In genomic region chr12:88185988-88186387, GRCh38 we compare ENCODE assay signal across 9 cellular contexts. TPM values are rescaled to one million over a fixed set of nuclear protein-coding genes. Genes with fewer than 3 reads are reported as not detected.
DNase-seq lines count a peak whose midpoint lies in the region; ATAC-seq lines count a peak whose summit lies in the region.
"Had no signal": no experiment of that assay in that cellular context is flagged by ENCODE, and none has a peak within 500 bp of the region (broad histone marks: within the 10 kb centered on the region; RNA-seq: fewer than 3 reads in every experiment).

No MANE protein-coding gene starts in this region.

- ATAC-seq in GM18511 (IDR thresholded peaks at IDR 0.05; ENCODE audit: unreplicated experiment) (peak; percentile 82), HG02852 (IDR thresholded peaks at IDR 0.05; ENCODE audit: unreplicated experiment) (peak; percentile 69), GM19455 (IDR thresholded peaks at IDR 0.05; ENCODE audit: unreplicated experiment) (no peak), Right ventricle myocardium superior (ENCODE audit: poor library complexity) (no peak)

- DNase-seq in NCI-H69 (lab: John Stamatoyannopoulos, UW) (peak; percentile 20), kidney tubule cell (ENCODE audit: low spot score) (peak; percentile 79), Right ventricle myocardium superior (no peak), HuH-7.5 (ENCODE audit: low spot score) (no peak)
- DNase-seq in activated CD4-positive, alpha-beta T cell treated with anti-CD3 and anti-CD28 coated beads, Interleukin-2, amount 50 U/mL, for 4 hours = no peak
- DNase-seq: occipital lobe had no signal

- intact Hi-C loops in Right ventricle myocardium superior (cut with DNase I) = no loop called here

RNA-seq across cellular contexts. Expression of gene TMTC3, which starts 43.9 kb away (rescaled TPM):
- 5.8 TPM for total RNA-seq in Right ventricle myocardium superior

RNA-seq across cellular contexts. Expression of gene CEP290, which starts 44.1 kb away (rescaled TPM):
- total RNA-seq in Right ventricle myocardium superior = 5.0 TPM

Comparison
In these comparisons a context has a peak if more than half of its experiments do, and no peak if none do; other contexts are left out.
1. ATAC-seq: peak in GM18511 (single experiment) and HG02852 (single experiment); none in GM19455 (single experiment) and Right ventricle myocardium superior (single experiment).
2. DNase-seq: peak in NCI-H69 (single experiment) and kidney tubule cell (single experiment); none in activated CD4-positive, alpha-beta T cell treated with anti-CD3 and anti-CD28 coated beads, Interleukin-2, amount 50 U/mL, for 4 hours (0 of 2), Right ventricle myocardium superior (single experiment) and HuH-7.5 (single experiment).